In genomic region chr5:115913623-115914400, GRCh38 we compare ENCODE assay signal across 9 cellular contexts. TPM values are rescaled to one million over a fixed set of nuclear protein-coding genes. Genes with fewer than 3 reads are reported as not detected.
DNase-seq lines count a peak whose midpoint lies in the region; ATAC-seq, FAIRE-seq and TF ChIP-seq lines count a peak whose summit lies in the region.
"Not testable (repeated sequence)": the region's sequence is repeated elsewhere in the genome, so short reads cannot be mapped to it uniquely, and the experiment has no call there.
"Had no signal": no experiment of that assay in that cellular context is flagged by ENCODE, and none has a peak within 500 bp of the region (broad histone marks: within the 10 kb centered on the region; RNA-seq: fewer than 3 reads in every experiment).

No MANE protein-coding gene starts in this region.

- CTCF ChIA-PET in HCT116 (lab: Charles Lee); OCI-LY7 (lab: Charles Lee; ENCODE audit: unreplicated experiment); mammary epithelial cell (lab: Charles Lee; ENCODE audit: low non-redundant PET): not testable (repeated sequence)
- CTCF ChIA-PET in endothelial cell of umbilical vein (lab: Charles Lee) = interaction anchor here (0.6 to 1.0 kb wide), 2 partner anchors 26 to 259 kb away, joined by 3 to 7 read pairs; no protein-coding TSS in a partner anchor

- not testable (repeated sequence) for H3K4me3 ChIP-seq in HCT116 (replicated peaks in 1 of 2; ENCODE audit: low read depth in 1 of 2, low read length in 2 of 2); OCI-LY7 (ENCODE audit: low read depth, low read length, poor library complexity, severe bottlenecking); mammary epithelial cell (replicated peaks in 1 of 3; ENCODE audit: insufficient read depth in 1 of 3, low read depth in 2 of 3, low read length in 3 of 3); endothelial cell of umbilical vein (replicated peaks in 1 of 3; ENCODE audit: insufficient read depth in 1 of 3, low read depth in 1 of 3, low read length in 3 of 3)

- not testable (repeated sequence) for H3K27ac ChIP-seq in HCT116 (ENCODE audit: low read depth, low read length); OCI-LY7 (ENCODE audit: low read depth, low read length, poor library complexity, severe bottlenecking); mammary epithelial cell (ENCODE audit: insufficient read depth, low read depth, low read length); endothelial cell of umbilical vein (ENCODE audit: insufficient read depth, low read depth, low read length)

- H3K27me3 Mint-ChIP-seq in activated T-cell treated with anti-CD3 and anti-CD28 coated beads, Interleukin-2, amount 50 U/mL, for 72 hours (ENCODE audit: low read depth); mesothelial cell of epicardium (ENCODE audit: low read depth): not testable (repeated sequence)

- not testable (repeated sequence) for TF ChIP-seq RAD21 in HCT116 (IDR thresholded peaks at IDR 0.05; ENCODE audit: low read depth)

- H3K9me3 ChIP-seq in HCT116 (ENCODE audit: control insufficient read depth in 1 of 2, insufficient read depth in 1 of 2, low read depth in 1 of 2, low read length in 2 of 2); OCI-LY7 (ENCODE audit: low read length); mammary epithelial cell (replicated peaks; ENCODE audit: insufficient read depth, low read length); endothelial cell of umbilical vein (replicated peaks; ENCODE audit: control insufficient read depth, insufficient read depth, low read length): not testable (repeated sequence)

- peaks cover 0 to 16% of the 10 kb centered on the region in 2 experiments; a peak in 2 of 4 replicates for H3K36me3 ChIP-seq in HCT116 (ENCODE audit: control insufficient read depth in 1 of 2, insufficient read depth in 2 of 2, low read length in 2 of 2)
- H3K36me3 ChIP-seq in OCI-LY7 (ENCODE audit: insufficient read depth, low read length); mammary epithelial cell (ENCODE audit: insufficient read depth, low read length); endothelial cell of umbilical vein (ENCODE audit: control insufficient read depth in 2 of 2, extremely low read depth in 1 of 2, insufficient read depth in 2 of 2, low read length in 2 of 2): not testable (repeated sequence)

- dilution Hi-C loops in mammary epithelial cell (cut with HindIII; ENCODE audit: low sequenced_read_pairs); endothelial cell of umbilical vein (cut with MboI; ENCODE audit: extremely low pct_ligation_motif_present, low sequenced_read_pairs): not testable (repeated sequence)

- intact Hi-C loops in HCT116 (cut with micrococcal nuclease); OCI-LY7 (cut with micrococcal nuclease; ENCODE audit: unreplicated experiment); mammary epithelial cell (cut with micrococcal nuclease); endothelial cell of umbilical vein (cut with micrococcal nuclease): not testable (repeated sequence)

- not testable (repeated sequence) for H3K9me2 ChIP-seq in HCT116 (ENCODE audit: insufficient read depth); OCI-LY7 (ENCODE audit: insufficient read depth, low read length)

- H4K20me1 ChIP-seq in HCT116 (ENCODE audit: insufficient read depth); OCI-LY7 (ENCODE audit: insufficient read depth, low read length); mammary epithelial cell (ENCODE audit: insufficient read depth, low read length); endothelial cell of umbilical vein (replicated peaks; ENCODE audit: control insufficient read depth, extremely low read depth, insufficient read depth, low read length): not testable (repeated sequence)

- not testable (repeated sequence) for H3K9ac ChIP-seq in HCT116 (ENCODE audit: low read length); mammary epithelial cell (ENCODE audit: insufficient read depth, low read length); endothelial cell of umbilical vein (replicated peaks; ENCODE audit: extremely low read depth, insufficient read depth, low read length)

- not testable (repeated sequence) for ATAC-seq in HCT116; activated T-cell treated with anti-CD3 and anti-CD28 coated beads, Interleukin-2, amount 50 U/mL, for 72 hours (replicated peaks in 1 of 2)

- POLR2A ChIA-PET in HCT116 (lab: Charles Lee) = interaction anchor here (0.6 to 1.4 kb wide), 3 partner anchors 12 to 42 kb away, joined by 3 to 4 read pairs (median 3); no protein-coding TSS in a partner anchor
- POLR2A ChIA-PET in OCI-LY7 (lab: Charles Lee) = interaction anchor here (0.6 to 1.5 kb wide), 3 partner anchors 10 to 1128 kb away, joined by 3 to 6 read pairs (median 4); no protein-coding TSS in a partner anchor
- POLR2A ChIA-PET in endothelial cell of umbilical vein (lab: Charles Lee) = not testable (repeated sequence)

- TF ChIP-seq CTCF in HCT116 (IDR thresholded peaks at IDR 0.05 in 2 of 3, conservative IDR thresholded peaks at IDR 0.05 in 1 of 3; ENCODE audit: borderline replicate concordance in 1 of 3, insufficient read depth in 1 of 3, low read depth in 2 of 3, low read length in 2 of 3); OCI-LY7 (conservative IDR thresholded peaks at IDR 0.05; ENCODE audit: low read length); mammary epithelial cell (conservative IDR thresholded peaks at IDR 0.05 in 1 of 2, IDR thresholded peaks at IDR 0.05 in 1 of 2; ENCODE audit: extremely low read depth in 1 of 2, insufficient read depth in 1 of 2, low read depth in 1 of 2, low read length in 2 of 2); endothelial cell of umbilical vein (IDR thresholded peaks at IDR 0.05; ENCODE audit: extremely low read depth in 1 of 2, insufficient read depth in 1 of 2, low read depth in 1 of 2, low read length in 2 of 2); mesothelial cell of epicardium (IDR thresholded peaks at IDR 0.05; ENCODE audit: unreplicated experiment): not testable (repeated sequence)

- not testable (repeated sequence) for H3K36me3 Mint-ChIP-seq in activated T-cell treated with anti-CD3 and anti-CD28 coated beads, Interleukin-2, amount 50 U/mL, for 72 hours (ENCODE audit: insufficient read depth in 2 of 2); mesothelial cell of epicardium

- not testable (repeated sequence) for H3K4me1 Mint-ChIP-seq in activated T-cell treated with anti-CD3 and anti-CD28 coated beads, Interleukin-2, amount 50 U/mL, for 72 hours (ENCODE audit: low read depth); mesothelial cell of epicardium

- not testable (repeated sequence) for H3K9me1 ChIP-seq in endothelial cell of umbilical vein (replicated peaks; ENCODE audit: control insufficient read depth, extremely low read depth, insufficient read depth, low read length)

- not testable (repeated sequence) for H3K4me3 Mint-ChIP-seq in activated T-cell treated with anti-CD3 and anti-CD28 coated beads, Interleukin-2, amount 50 U/mL, for 72 hours; mesothelial cell of epicardium

- H3K27ac Mint-ChIP-seq in activated T-cell treated with anti-CD3 and anti-CD28 coated beads, Interleukin-2, amount 50 U/mL, for 72 hours = peak overlapping the region; percentile 10
- peak overlapping the region; percentile 40 for H3K27ac Mint-ChIP-seq in mesothelial cell of epicardium

- peaks cover 51% of the 10 kb centered on the region for H3K79me2 ChIP-seq in HCT116 (ENCODE audit: insufficient read depth, low read length)
- H3K79me2 ChIP-seq in OCI-LY7 (ENCODE audit: insufficient read depth, low read depth, low read length); mammary epithelial cell (ENCODE audit: insufficient read depth, low read length); endothelial cell of umbilical vein (ENCODE audit: control insufficient read depth, insufficient read depth, low read length): not testable (repeated sequence)

- H3K4me1 ChIP-seq in HCT116 (ENCODE audit: control insufficient read depth in 1 of 2, insufficient read depth in 2 of 2, low read length in 2 of 2) = peaks cover 3 to 52% of the 10 kb centered on the region in 2 experiments; a peak in 2 of 4 replicates
- not testable (repeated sequence) for H3K4me1 ChIP-seq in OCI-LY7 (ENCODE audit: insufficient read depth, low read length, poor library complexity, severe bottlenecking); mammary epithelial cell (ENCODE audit: insufficient read depth, low read length); endothelial cell of umbilical vein (ENCODE audit: control insufficient read depth, extremely low read depth, insufficient read depth, low read length)

- not testable (repeated sequence) for H2AFZ ChIP-seq in HCT116 (ENCODE audit: low read depth, low read length, poor library complexity, severe bottlenecking); OCI-LY7 (ENCODE audit: low read length); mammary epithelial cell (ENCODE audit: low read depth, low read length); endothelial cell of umbilical vein (ENCODE audit: low read depth, low read length)

- not testable (repeated sequence) for H3K4me2 ChIP-seq in HCT116 (ENCODE audit: low read length); OCI-LY7 (ENCODE audit: low read length); mammary epithelial cell (ENCODE audit: insufficient read depth, low read depth, low read length); endothelial cell of umbilical vein (ENCODE audit: insufficient read depth, low read length)

- not testable (repeated sequence) for DNase-seq in HCT116 (ENCODE audit: low read depth, low spot score); OCI-LY7 (ENCODE audit: low spot score); activated T-cell treated with anti-CD3 and anti-CD28 coated beads, Interleukin-2, amount 50 U/mL, for 72 hours; mammary epithelial cell; endothelial cell of umbilical vein (ENCODE audit: low read depth, low spot score); mesothelial cell of epicardium (ENCODE audit: low spot score in 2 of 2, unreplicated experiment in 2 of 2)

- in situ Hi-C loops in mammary epithelial cell (cut with MboI; ENCODE audit: low sequenced_read_pairs in 2 of 2) = not testable (repeated sequence)

- RAD21 ChIA-PET in HCT116 (lab: Charles Lee; ENCODE audit: low non-redundant PET in 1 of 2, low total read pairs in 2 of 2, uncharacterized antibody in 2 of 2, unreplicated experiment in 2 of 2) = not testable (repeated sequence)

- TF ChIP-seq POLR2A in HCT116 (IDR thresholded peaks at IDR 0.05; ENCODE audit: borderline replicate concordance, extremely low read depth, insufficient read depth, insufficient read length); endothelial cell of umbilical vein (IDR thresholded peaks at IDR 0.05; ENCODE audit: low read depth, low read length): not testable (repeated sequence)

- FAIRE-seq in A204.1 (lab: Jason Lieb, UNC) = peak; percentile 88
- peak; percentile 90 for FAIRE-seq in G401.6 (lab: Jason Lieb, UNC)
- not testable (repeated sequence) for FAIRE-seq in endothelial cell of umbilical vein (lab: Jason Lieb, UNC)

- 97% methylated on average over 5 of the region's 5 CpGs for WGBS in mammary epithelial cell (ENCODE audit: low coverage, missing lambda C conversion rate)

- H3K27me3 ChIP-seq in HCT116 (ENCODE audit: insufficient read depth, low read length); mammary epithelial cell (ENCODE audit: insufficient read depth, low read length); endothelial cell of umbilical vein (ENCODE audit: control insufficient read depth in 2 of 2, insufficient read depth in 2 of 2, low read length in 2 of 2): not testable (repeated sequence)

- TSS peak; percentile 59 for BruUV-seq in HCT116 (replicated peaks; lab: Mats Ljungman, UMichigan)
- TSS peak; percentile 70 for BruUV-seq in OCI-LY7 (replicated peaks; lab: Mats Ljungman, UMichigan)
- BruUV-seq in mammary epithelial cell (replicated peaks; lab: Mats Ljungman, UMichigan) = TSS peak; percentile 59
- BruUV-seq in endothelial cell of umbilical vein (replicated peaks; lab: Mats Ljungman, UMichigan) = TSS peak; percentile 46

- H3K9me3 Mint-ChIP-seq in activated T-cell treated with anti-CD3 and anti-CD28 coated beads, Interleukin-2, amount 50 U/mL, for 72 hours; mesothelial cell of epicardium: not testable (repeated sequence)

RNA-seq across cellular contexts. Expression of gene LVRN, which starts 48.5 kb away (rescaled TPM):
- total RNA-seq in HCT116 (2021; ENCODE audit: unreplicated experiment) (1.9 TPM), OCI-LY7 (2022) (not detected in 2 replicates), mammary epithelial cell (under 1 TPM in 1 of 2 donors, not detected in 1; 0.07 TPM), endothelial cell of umbilical vein (0.28 and 0.38 TPM in 2 replicates), mesothelial cell of epicardium (0.25 to 0.35 TPM (median 0.25 TPM) in 3 replicates)
- polyA plus RNA-seq in HCT116 (2012) = 0.46 and 0.61 TPM in 2 replicates
- 0.36 TPM in 1 of 2 replicates, not detected in the other for total RNA-seq in OCI-LY7 (2014; rRNA removed; shearing (Covaris generic))
- under 1 TPM in 1 of 2 donors, not detected in 1; 0.07 TPM for total RNA-seq in activated T-cell treated with anti-CD3 and anti-CD28 coated beads, Interleukin-2, amount 50 U/mL, for 72 hours
- polyA plus RNA-seq in mammary epithelial cell (not detected), endothelial cell of umbilical vein (0.11 TPM in 2 replicates)
- polyA minus RNA-seq in mammary epithelial cell (not detected), endothelial cell of umbilical vein (0.11 TPM in 1 of 2 replicates, not detected in the other)
- 0.10 and 0.17 TPM in 2 replicates for polyA plus RNA-seq in endothelial cell of umbilical vein (2011; cell fraction: cytosol; rRNA removed)
- polyA plus RNA-seq in endothelial cell of umbilical vein (2011; cell fraction: nucleus; rRNA removed) = 0.39 and 1.6 TPM in 2 replicates
- polyA plus RNA-seq in endothelial cell of umbilical vein (2012) = not detected in 2 replicates
- not detected for polyA minus RNA-seq in endothelial cell of umbilical vein (2011; cell fraction: cytosol; rRNA and poly(A)+ RNA removed)
- polyA minus RNA-seq in endothelial cell of umbilical vein (2011; cell fraction: nucleus; rRNA and poly(A)+ RNA removed) = 0.58 and 0.82 TPM in 2 replicates
- total RNA-seq: CD4-positive, alpha-beta memory T cell had no signal
- polyA plus RNA-seq: CD4-positive, alpha-beta memory T cell had no signal
